Comparison of ENCODE assay signal across 11 cellular contexts in genomic region chr12:48934312-48934706, GRCh38. TPM values are rescaled to one million over a fixed set of nuclear protein-coding genes. Genes with fewer than 3 reads are reported as not detected.
DNase-seq lines count a peak whose midpoint lies in the region; ATAC-seq and TF ChIP-seq lines count a peak whose summit lies in the region.
"Had no signal": no experiment of that assay in that cellular context is flagged by ENCODE, and none has a peak within 500 bp of the region (broad histone marks: within the 10 kb centered on the region; RNA-seq: fewer than 3 reads in every experiment).

No MANE protein-coding gene starts in this region.

- intact Hi-C loops in psoas muscle (cut with DNase I) = no loop called here

- peak overlapping the region in 2 of 10 experiments; percentile 11 to 41; a peak in 3 of 20 replicates for H3K4me3 ChIP-seq in BLaER1 treated with 17β-estradiol and CSF1 and Interleukin-3, amounts not matched to agents 10 nM and 100 nM
- no peak overlapping the region for H3K4me3 ChIP-seq in psoas muscle

- H3K9me3 ChIP-seq in BLaER1 treated with 17β-estradiol and CSF1 and Interleukin-3, amounts not matched to agents 10 nM and 100 nM (replicated peaks in 1 of 11) = no peaks in the 10 kb centered on the region
- no peaks in the 10 kb centered on the region for H3K9me3 ChIP-seq in psoas muscle

- H3K4me1 ChIP-seq in BLaER1 treated with 17β-estradiol and CSF1 and Interleukin-3, amounts not matched to agents 10 nM and 100 nM = peaks cover 9 to 42% (median 33%) of the 10 kb centered on the region in 10 experiments; a peak in 19 of 20 replicates
- H3K4me1 ChIP-seq in psoas muscle = no peaks in the 10 kb centered on the region

- peak overlapping the region in 7 of 11 experiments; percentile 13 to 59 (median 47); a peak in 13 of 22 replicates for H3K9ac ChIP-seq in BLaER1 treated with 17β-estradiol and CSF1 and Interleukin-3, amounts not matched to agents 10 nM and 100 nM

- TF ChIP-seq CTCF in GM12872 (IDR thresholded peaks at IDR 0.05; ENCODE audit: insufficient read depth, low read depth, low read length) = peak; percentile 35; the same call in 1 of the 3 replicates
- TF ChIP-seq CTCF in psoas muscle (IDR thresholded peaks at IDR 0.05) = no peak
- TF ChIP-seq CTCF in omental fat pad (IDR thresholded peaks at IDR 0.05) = no peak

- ATAC-seq in psoas muscle (no peak), omental fat pad (ENCODE audit: low FRiP score) (no peak), GM21723 (IDR thresholded peaks at IDR 0.05; ENCODE audit: unreplicated experiment) (no peak)
- ATAC-seq: sciatic nerve had no signal

- H3K27me3 ChIP-seq in BLaER1 treated with 17β-estradiol and CSF1 and Interleukin-3, amounts not matched to agents 10 nM and 100 nM = no peaks in the 10 kb centered on the region
- H3K27me3 ChIP-seq in psoas muscle (ENCODE audit: insufficient read depth in 3 of 3, low read length in 2 of 3) = no peaks in the 10 kb centered on the region

- peak overlapping the region in 9 of 11 experiments; percentile 6 to 94 (median 86); a peak in 17 of 22 replicates for H3K4me2 ChIP-seq in BLaER1 treated with 17β-estradiol and CSF1 and Interleukin-3, amounts not matched to agents 10 nM and 100 nM

- peaks cover 71 to 97% (median 92%) of the 10 kb centered on the region in 11 experiments for H3K36me3 ChIP-seq in BLaER1 treated with 17β-estradiol and CSF1 and Interleukin-3, amounts not matched to agents 10 nM and 100 nM
- H3K36me3 ChIP-seq in psoas muscle (ENCODE audit: insufficient read depth in 1 of 2, low read depth in 1 of 2) = peaks cover 0 to 52% of the 10 kb centered on the region in 2 donors

- 93 to 100% (median 98%) methylated on average over 1 of the region's 1 CpG for WGBS in psoas muscle, 3 donors

- peaks cover 20 to 87% (median 65%) of the 10 kb centered on the region in 11 experiments; a peak in 21 of 22 replicates for H4K20me1 ChIP-seq in BLaER1 treated with 17β-estradiol and CSF1 and Interleukin-3, amounts not matched to agents 10 nM and 100 nM

- DNase-seq in UCSD-AML1 (lab: John Stamatoyannopoulos, UW; ENCODE audit: unreplicated experiment) (peak; percentile 15), left kidney (ENCODE audit: low read depth, low spot score) (peak; percentile 11), psoas muscle (no peak), omental fat pad (ENCODE audit: low spot score) (no peak), mesenteric fat pad (ENCODE audit: low spot score) (no peak)
- DNase-seq: activated effector memory CD4-positive, alpha-beta T cell treated with anti-CD3 and anti-CD28 coated beads, Interleukin-2, amount 50 U/mL, for 16 hours; substantia nigra had no signal

- H3K27ac ChIP-seq in BLaER1 treated with 17β-estradiol and CSF1 and Interleukin-3, amounts not matched to agents 10 nM and 100 nM = peak overlapping the region in 6 of 11 experiments; percentile 16 to 60 (median 24); a peak in 7 of 22 replicates
- no peak overlapping the region for H3K27ac ChIP-seq in psoas muscle

RNA-seq across cellular contexts. Expression of gene FKBP11, which starts 9.0 kb away (rescaled TPM):
- 1 to 10 TPM; 1.6 to 7.8 (median 2.2) TPM for total RNA-seq in psoas muscle
- polyA plus RNA-seq in psoas muscle = 1 to 10 TPM; 1.6 to 7.6 (median 2.9) TPM
- 10 to 100 TPM; 14.7 to 32.1 (median 22.5) TPM for total RNA-seq in omental fat pad
- 34.2 TPM for total RNA-seq in mesenteric fat pad

RNA-seq across cellular contexts. Expression of gene ARF3, which starts 23.0 kb away (rescaled TPM):
- 10 to 100 TPM; 17.4 to 27.0 (median 22.3) TPM for total RNA-seq in psoas muscle
- 10 to 100 TPM in 2 of 3 donors, 1 to 10 TPM in 1; 7.4 to 18.1 (median 13.2) TPM for polyA plus RNA-seq in psoas muscle
- total RNA-seq in omental fat pad = 10 to 100 TPM; 57.1 to 91.5 (median 68.3) TPM
- total RNA-seq in mesenteric fat pad = 149 TPM

RNA-seq across cellular contexts. Expression of gene WNT10B, which starts 37.2 kb away (rescaled TPM):
- total RNA-seq in psoas muscle = under 1 TPM in 2 of 4 donors, not detected in 2; 0.26 to 0.53 TPM
- under 1 TPM in 2 of 3 donors, not detected in 1; 0.13 to 0.14 TPM for polyA plus RNA-seq in psoas muscle
- 1 to 10 TPM in 1 of 4 donors, under 1 TPM in 3; 0.36 to 2.5 (median 0.56) TPM for total RNA-seq in omental fat pad
- total RNA-seq in mesenteric fat pad = 0.48 TPM

RNA-seq across cellular contexts. Expression of gene WNT1, which starts 43.8 kb away (rescaled TPM):
- total RNA-seq in psoas muscle = not detected
- polyA plus RNA-seq in psoas muscle = not detected
- under 1 TPM in 1 of 4 donors, not detected in 3; 0.60 TPM for total RNA-seq in omental fat pad
- total RNA-seq in mesenteric fat pad = not detected
- total RNA-seq: sciatic nerve had no signal

Comparison
In these comparisons a context has a peak if more than half of its experiments do, and no peak if none do; other contexts are left out.
1. DNase-seq: peak in UCSD-AML1 (single experiment) and left kidney (single experiment); none in psoas muscle (0 of 2), omental fat pad (single experiment) and mesenteric fat pad (single experiment).